ENCODE assay signal across 23 cellular contexts in genomic region chr22:39614442-39614841, GRCh38. TPM values are rescaled to one million over a fixed set of nuclear protein-coding genes. Genes with fewer than 3 reads are reported as not detected.
DNase-seq lines count a peak whose midpoint lies in the region; ATAC-seq, FAIRE-seq and TF ChIP-seq lines count a peak whose summit lies in the region.
"Had no signal": no experiment of that assay in that cellular context is flagged by ENCODE, and none has a peak within 500 bp of the region (broad histone marks: within the 10 kb centered on the region; RNA-seq: fewer than 3 reads in every experiment).

No MANE protein-coding gene starts in this region.

- ATAC-seq in Right ventricle myocardium inferior (no peak), Right ventricle myocardium superior (ENCODE audit: poor library complexity) (no peak), T-helper 17 cell (no peak), HG03196 (IDR thresholded peaks at IDR 0.05; ENCODE audit: unreplicated experiment) (no peak)

- intact Hi-C loops in Right ventricle myocardium inferior (cut with DNase I), result no loop called here
- intact Hi-C loops in Right ventricle myocardium superior (cut with DNase I), result no loop called here
- intact Hi-C loops in kidney (cut with DNase I), result no loop called here

- DNase-seq in Right ventricle myocardium inferior (ENCODE audit: missing footprints), result peak; percentile 53
- no peak for DNase-seq in Right ventricle myocardium superior
- no peak for DNase-seq in T-helper 17 cell
- peak; percentile 50 for DNase-seq in kidney
- DNase-seq in foreskin melanocyte, result no peak
- no peak for DNase-seq in DMS79 (lab: John Stamatoyannopoulos, UW)
- DNase-seq in central memory CD4-positive, alpha-beta T cell, result no peak
- DNase-seq: Caco-2; CD4-positive, alpha-beta T cell; GDM1; IMR-90; KBM-7 had no signal

- peak overlapping the region; percentile 94 for H3K27ac Mint-ChIP-seq in T-helper 17 cell
- H3K27ac Mint-ChIP-seq: B cell; CD4-positive, alpha-beta T cell had no signal

- H3K9me3 ChIP-seq in T-helper 17 cell (ENCODE audit: control insufficient read depth, low read length, poor library complexity, severe bottlenecking) (no peaks in the 10 kb centered on the region), kidney (ENCODE audit: control insufficient read depth in 1 of 2, low read length in 2 of 2) (peaks cover 0 to 3% of the 10 kb centered on the region in 2 donors)
- H3K9me3 ChIP-seq: Caco-2, HAP-1 had no signal

- no peak overlapping the region for H3K27ac ChIP-seq in kidney (ENCODE audit: low read depth in 2 of 2, low read length in 2 of 2)
- H3K27ac ChIP-seq: 22Rv1, C4-2B had no signal

- no peaks in the 10 kb centered on the region for H3K36me3 ChIP-seq in kidney (ENCODE audit: control insufficient read depth in 1 of 2, insufficient read depth in 2 of 2, low read length in 2 of 2)
- H3K36me3 ChIP-seq: HAP-1 had no signal

- H3K4me3 Mint-ChIP-seq in T-helper 17 cell, result no peak overlapping the region
- H3K4me3 Mint-ChIP-seq: B cell; CD4-positive, alpha-beta T cell had no signal

- H3K4me1 Mint-ChIP-seq in T-helper 17 cell, result peaks cover 29% of the 10 kb centered on the region

- no peaks in the 10 kb centered on the region for H3K4me1 ChIP-seq in kidney (ENCODE audit: control insufficient read depth in 1 of 2, insufficient read depth in 1 of 2, low read depth in 1 of 2, low read length in 2 of 2)
- H3K4me1 ChIP-seq: Caco-2, HAP-1 had no signal

- no peak for TF ChIP-seq CTCF in kidney (IDR thresholded peaks at IDR 0.05; ENCODE audit: borderline replicate concordance, extremely low read depth, insufficient read depth)

- no peak overlapping the region for H3K9ac ChIP-seq in kidney (ENCODE audit: low read length in 2 of 2)

- peaks cover 6% of the 10 kb centered on the region for H3K36me3 Mint-ChIP-seq in T-helper 17 cell (ENCODE audit: low read depth)

- no peak for FAIRE-seq in kidney (lab: Jason Lieb, UNC)
- FAIRE-seq: D721Med, GM12892, GM18507, HTR-8/SVneo had no signal

- H3K4me3 ChIP-seq in kidney (ENCODE audit: low read length in 2 of 2), result no peak overlapping the region
- H3K4me3 ChIP-seq: HAP-1 had no signal

- H3K27me3 Mint-ChIP-seq in T-helper 17 cell, result no peaks in the 10 kb centered on the region

RNA-seq across cellular contexts. Expression of gene CACNA1I, which starts 43.9 kb away (rescaled TPM):
- total RNA-seq in Right ventricle myocardium inferior, result not detected
- total RNA-seq in Right ventricle myocardium superior, result 0.03 TPM
- 10 to 100 TPM; 20.3 to 27.9 TPM for total RNA-seq in T-helper 17 cell
- 0.63 TPM for total RNA-seq in kidney
- polyA plus RNA-seq in kidney (ENCODE audit: insufficient read depth, low read depth, low replicate concordance), result not detected
- total RNA-seq: Caco-2, Daoy had no signal
- polyA plus RNA-seq: AG04450 had no signal

Comparison
In these comparisons a context has a peak if more than half of its experiments do, and no peak if none do; other contexts are left out.
1. DNase-seq: peak in Right ventricle myocardium inferior (single experiment) and kidney (single experiment); none in Right ventricle myocardium superior (single experiment), T-helper 17 cell (0 of 3), foreskin melanocyte (single experiment), DMS79 (single experiment) and central memory CD4-positive, alpha-beta T cell (single experiment).
2. RNA of gene CACNA1I, which starts 43.9 kb away (total RNA-seq): 20.3 to 27.9 TPM in T-helper 17 cell; 0.63 TPM in kidney (single experiment), 0.03 TPM in Right ventricle myocardium superior (single experiment) and not detected in Right ventricle myocardium inferior (single experiment); every median in the first group is over 10 times any median in the second.